Comparison of ENCODE assay signal across 8 cellular contexts in the genomic region with DNA sequence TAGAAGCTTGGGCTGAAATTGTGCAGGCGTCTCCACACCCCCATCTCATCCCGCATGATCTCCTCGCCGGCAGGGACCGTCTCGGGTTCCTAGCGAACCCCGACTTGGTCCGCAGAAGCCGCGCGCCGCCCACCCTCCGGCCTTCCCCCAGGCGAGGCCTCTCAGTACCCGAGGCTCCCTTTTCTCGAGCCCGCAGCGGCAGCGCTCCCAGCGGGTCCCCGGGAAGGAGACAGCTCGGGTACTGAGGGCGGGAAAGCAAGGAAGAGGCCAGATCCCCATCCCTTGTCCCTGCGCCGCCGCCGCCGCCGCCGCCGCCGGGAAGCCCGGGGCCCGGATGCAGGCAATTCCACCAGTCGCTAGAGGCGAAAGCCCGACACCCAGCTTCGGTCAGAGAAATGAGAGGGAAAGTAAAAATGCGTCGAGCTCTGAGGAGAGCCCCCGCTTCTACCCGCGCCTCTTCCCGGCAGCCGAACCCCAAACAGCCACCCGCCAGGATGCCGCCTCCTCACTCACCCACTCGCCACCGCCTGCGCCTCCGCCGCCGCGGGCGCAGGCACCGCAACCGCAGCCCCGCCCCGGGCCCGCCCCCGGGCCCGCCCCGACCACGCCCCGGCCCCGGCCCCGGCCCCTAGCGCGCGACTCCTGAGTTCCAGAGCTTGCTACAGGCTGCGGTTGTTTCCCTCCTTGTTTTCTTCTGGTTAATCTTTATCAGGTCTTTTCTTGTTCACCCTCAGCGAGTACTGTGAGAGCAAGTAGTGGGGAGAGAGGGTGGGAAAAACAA. TPM values are rescaled to one million over a fixed set of nuclear protein-coding genes. Genes with fewer than 3 reads are reported as not detected.
DNase-seq lines count a peak whose midpoint lies in the region; ATAC-seq and TF ChIP-seq lines count a peak whose summit lies in the region.

A gene with protein sequence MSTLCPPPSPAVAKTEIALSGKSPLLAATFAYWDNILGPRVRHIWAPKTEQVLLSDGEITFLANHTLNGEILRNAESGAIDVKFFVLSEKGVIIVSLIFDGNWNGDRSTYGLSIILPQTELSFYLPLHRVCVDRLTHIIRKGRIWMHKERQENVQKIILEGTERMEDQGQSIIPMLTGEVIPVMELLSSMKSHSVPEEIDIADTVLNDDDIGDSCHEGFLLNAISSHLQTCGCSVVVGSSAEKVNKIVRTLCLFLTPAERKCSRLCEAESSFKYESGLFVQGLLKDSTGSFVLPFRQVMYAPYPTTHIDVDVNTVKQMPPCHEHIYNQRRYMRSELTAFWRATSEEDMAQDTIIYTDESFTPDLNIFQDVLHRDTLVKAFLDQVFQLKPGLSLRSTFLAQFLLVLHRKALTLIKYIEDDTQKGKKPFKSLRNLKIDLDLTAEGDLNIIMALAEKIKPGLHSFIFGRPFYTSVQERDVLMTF (minus strand): TSS at position 564 of the 781 bp plus-strand sequence. CDS start 6,361 bp downstream, outside the sequence.

- H3K36me3 Mint-ChIP-seq in Calu3 (ENCODE audit: insufficient read depth, unreplicated experiment), result peaks cover 27% of the 10 kb centered on the region
- H3K36me3 Mint-ChIP-seq in activated naive CD4-positive, alpha-beta T cell treated with anti-CD3 and anti-CD28 coated beads, Interleukin-2, amount 50 U/mL, for 72 hours, result peaks cover 17 to 19% of the 10 kb centered on the region in 2 donors

- CTCF ChIA-PET in Calu3 (lab: Charles Lee), result no interaction called here

- no peaks in the 10 kb centered on the region for H3K4me1 ChIP-seq in SJCRH30
- H3K4me1 ChIP-seq in heart right ventricle, result peaks cover 2 to 50% (median 22%) of the 10 kb centered on the region in 9 donors

- no peak for TF ChIP-seq CTCF in Calu3 (IDR thresholded peaks at IDR 0.05; ENCODE audit: unreplicated experiment)
- peak in 2 of 9 donors; percentile 24 to 27 for TF ChIP-seq CTCF in heart right ventricle (IDR thresholded peaks at IDR 0.05)
- no peak for TF ChIP-seq CTCF in retinal pigment epithelial cell (conservative IDR thresholded peaks at IDR 0.05; ENCODE audit: low read depth, low read length)

- no TSS peak for BruUV-seq in Calu3 (replicated peaks; lab: Mats Ljungman, UMichigan)

- peaks cover 2% of the 10 kb centered on the region for H3K9me3 Mint-ChIP-seq in Calu3 (ENCODE audit: low read depth, unreplicated experiment)
- H3K9me3 Mint-ChIP-seq in activated naive CD4-positive, alpha-beta T cell treated with anti-CD3 and anti-CD28 coated beads, Interleukin-2, amount 50 U/mL, for 72 hours, result peaks cover 3% of the 10 kb centered on the region in 2 donors

- H3K27me3 Mint-ChIP-seq in Calu3 (ENCODE audit: unreplicated experiment), result no peaks in the 10 kb centered on the region

- 0 to 1% methylated on average over 63 to 73 of the region's 73 CpGs for whole genome bisulfite sequencing in heart right ventricle, 2 donors

- H3K27ac ChIP-seq in SJCRH30 (peak within 1 kb of the TSS; percentile 81), heart right ventricle (peak within 1 kb of the TSS; percentile 89 to 99 (median 94))

- H3K4me3 Mint-ChIP-seq in Calu3 (ENCODE audit: low read depth, unreplicated experiment), result peak within 1 kb of the TSS; percentile 91

- no peaks in the 10 kb centered on the region for H3K36me3 ChIP-seq in SJCRH30
- no peaks in the 10 kb centered on the region for H3K36me3 ChIP-seq in heart right ventricle

- no peaks in the 10 kb centered on the region for H3K9me3 ChIP-seq in SJCRH30 (replicated peaks)
- H3K9me3 ChIP-seq in heart right ventricle, result peaks cover 0 to 4% (median 2%) of the 10 kb centered on the region in 11 donors

- no peaks in the 10 kb centered on the region for H3K4me1 Mint-ChIP-seq in Calu3 (ENCODE audit: low read depth, unreplicated experiment)

- ATAC-seq in GM19397 (IDR thresholded peaks at IDR 0.05; ENCODE audit: unreplicated experiment) (peak; percentile 79), HG03521 (IDR thresholded peaks at IDR 0.05; ENCODE audit: unreplicated experiment) (peak; percentile 55), heart right ventricle (peak; percentile 86 to 97 (median 93))
- ATAC-seq in activated naive CD4-positive, alpha-beta T cell treated with anti-CD3 and anti-CD28 coated beads, Interleukin-2, amount 50 U/mL, for 72 hours, result peak; percentile 73 to 80

- DNase-seq in Calu3 (peak; percentile 73), SJCRH30 (peak; percentile 67 to 74), heart right ventricle (peak; percentile 70 to 84), retinal pigment epithelial cell (ENCODE audit: low read depth) (no peak), superior temporal gyrus (ENCODE audit: extremely low spot score) (no peak)
- peak; percentile 81 to 90 for DNase-seq in activated naive CD4-positive, alpha-beta T cell treated with anti-CD3 and anti-CD28 coated beads, Interleukin-2, amount 50 U/mL, for 72 hours (ENCODE audit: low spot score in 2 of 2)

- H3K27me3 ChIP-seq in SJCRH30 (no peaks in the 10 kb centered on the region), heart right ventricle (no peaks in the 10 kb centered on the region)

- intact Hi-C loops in Calu3 (cut with micrococcal nuclease; ENCODE audit: unreplicated experiment), result no loop called here
- intact Hi-C loops in heart right ventricle (cut with DNase I), result no loop called here

- peak within 1 kb of the TSS; percentile 100 for H3K27ac Mint-ChIP-seq in Calu3 (ENCODE audit: unreplicated experiment)
- peak within 1 kb of the TSS; percentile 97 to 100 for H3K27ac Mint-ChIP-seq in activated naive CD4-positive, alpha-beta T cell treated with anti-CD3 and anti-CD28 coated beads, Interleukin-2, amount 50 U/mL, for 72 hours

- H3K4me3 ChIP-seq in SJCRH30 (peak within 1 kb of the TSS; percentile 83), heart right ventricle (peak within 1 kb of the TSS; percentile 63 to 95 (median 82)), retinal pigment epithelial cell (ENCODE audit: low read length) (peak within 1 kb of the TSS; percentile 68)

RNA-seq across cellular contexts. Expression of the gene that starts here (rescaled TPM):
- total RNA-seq in Calu3 (2022) (8.0 and 9.7 TPM in 2 replicates), heart right ventricle (10 to 100 TPM; 12.4 to 22.0 (median 15.9) TPM)
- total RNA-seq in SJCRH30 (2014; rRNA removed; shearing (Covaris generic)), result 9.6 and 10.0 TPM in 2 replicates
- total RNA-seq in activated naive CD4-positive, alpha-beta T cell treated with anti-CD3 and anti-CD28 coated beads, Interleukin-2, amount 50 U/mL, for 72 hours, result 10 to 100 TPM; 13.9 to 19.6 TPM
- 10 to 100 TPM in 1 of 2 donors, 1 to 10 TPM in 1; 4.9 to 16.4 TPM for polyA plus RNA-seq in heart right ventricle

Comparison
In these comparisons a context has a peak if more than half of its experiments do, and no peak if none do; other contexts are left out.
1. DNase-seq: peak in Calu3 (single experiment), SJCRH30 (2 of 2), activated naive CD4-positive, alpha-beta T cell treated with anti-CD3 and anti-CD28 coated beads, Interleukin-2, amount 50 U/mL, for 72 hours (2 of 2) and heart right ventricle (2 of 2); none in retinal pigment epithelial cell (single experiment) and superior temporal gyrus (single experiment).
2. Peak in every context shown above with its lines, with median percentiles within 50 percentile points of each other: ATAC-seq and H3K4me3 ChIP-seq.